Comparison of ENCODE assay signal across 30 cellular contexts in the genomic region with DNA sequence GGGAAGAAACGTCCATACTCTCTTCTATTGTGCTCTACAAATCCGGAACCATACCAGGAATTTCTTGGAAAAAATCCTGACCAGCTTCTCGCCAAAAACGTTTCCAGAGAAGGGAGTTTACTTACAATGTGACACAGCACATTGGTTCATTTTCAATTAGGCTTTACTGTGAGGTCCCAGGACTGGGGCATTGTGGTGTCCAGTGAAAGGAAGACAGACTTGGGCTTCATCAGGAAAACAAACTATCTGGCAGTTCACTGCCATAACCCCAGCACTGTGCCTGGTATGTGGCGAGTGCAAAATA. TPM values are rescaled to one million over a fixed set of nuclear protein-coding genes. Genes with fewer than 3 reads are reported as not detected.
"Had no signal": no experiment of that assay in that cellular context is flagged by ENCODE, and none has a peak within 500 bp of the region (broad histone marks: within the 10 kb centered on the region; RNA-seq: fewer than 3 reads in every experiment).

No MANE protein-coding gene starts in this region.

- H3K27ac Mint-ChIP-seq: activated CD4-positive, alpha-beta memory T cell treated with anti-CD3 and anti-CD28 coated beads, Interleukin-2, amount 10 ng/mL, durations not matched to agents 7 days and 5 days; activated CD4-positive, alpha-beta T cell treated with anti-CD3 and anti-CD28 coated beads, Interleukin-2, amount 10 ng/mL, durations not matched to agents 7 days and 5 days; activated T-helper 17 cell treated with anti-CD3 and anti-CD28 coated beads, Interleukin-2, amount 50 U/mL, for 72 hours; natural killer cell treated with Interleukin-12 subunit alpha and Interleukin-12 subunit beta and Interleukin-15 and Interleukin-18, amount 100 ng/mL, for 72 hours; T-helper 17 cell had no signal

- H3K27me3 ChIP-seq: heart left ventricle, right lobe of liver, testis had no signal

- DNase-seq: activated CD4-positive, alpha-beta memory T cell treated with anti-CD3 and anti-CD28 coated beads, Interleukin-2, amount 10 ng/mL, durations not matched to agents 7 days and 5 days; activated CD4-positive, alpha-beta T cell treated with anti-CD3 and anti-CD28 coated beads for 1 hour; activated CD4-positive, alpha-beta T cell treated with anti-CD3 and anti-CD28 coated beads, Interleukin-2, amount 10 ng/mL, durations not matched to agents 7 days and 5 days; activated gamma-delta T cell treated with Interleukin-2 at 50 U/mL for 16 hours; activated naive CD4-positive, alpha-beta T cell treated with anti-CD3 and anti-CD28 coated beads, Interleukin-2, amount 50 U/mL, for 16 hours; activated T-cell treated with anti-CD3 and anti-CD28 coated beads, Interleukin-2, amount 50 U/mL, for 4 hours; amniotic stem cell; central memory CD4-positive, alpha-beta T cell; effector CD4-positive, alpha-beta T cell; heart left ventricle; hypothalamus; islet precursor cell; left ventricle myocardium inferior; mucosa of descending colon; posterior cingulate gyrus; right lobe of liver; stimulated activated CD4-positive, alpha-beta T cell treated with anti-CD3 and anti-CD28 coated beads, Interleukin-2, amount 100 ng/mL, for 48 hours; stimulated activated naive CD4-positive, alpha-beta T cell treated with Interleukin-2 at 50 U/mL for 16 hours; T-helper 17 cell; testis; trophoblast cell had no signal

- H3K27ac ChIP-seq: heart left ventricle, left ventricle myocardium inferior, right lobe of liver, testis had no signal

- H3K9me3 ChIP-seq: heart left ventricle, left ventricle myocardium inferior, mucosa of descending colon, right lobe of liver, testis had no signal

- H3K4me1 ChIP-seq: heart left ventricle, left ventricle myocardium inferior, right lobe of liver, testis had no signal

- H3K36me3 ChIP-seq: right lobe of liver had no signal

- H3K9me3 Mint-ChIP-seq: activated CD4-positive, alpha-beta memory T cell treated with anti-CD3 and anti-CD28 coated beads, Interleukin-2, amount 10 ng/mL, durations not matched to agents 7 days and 5 days; activated CD4-positive, alpha-beta T cell treated with anti-CD3 and anti-CD28 coated beads, Interleukin-2, amount 10 ng/mL, durations not matched to agents 7 days and 5 days; activated T-cell treated with anti-CD3 and anti-CD28 coated beads, Interleukin-2, amount 50 U/mL, for 4 hours; activated T-helper 17 cell treated with anti-CD3 and anti-CD28 coated beads, Interleukin-2, amount 50 U/mL, for 72 hours; natural killer cell treated with Interleukin-12 subunit alpha and Interleukin-12 subunit beta and Interleukin-15 and Interleukin-18, amount 100 ng/mL, for 72 hours had no signal

- H3K4me3 ChIP-seq: heart left ventricle, left ventricle myocardium inferior, lung, mucosa of descending colon, right lobe of liver, testis had no signal

- H3K4me3 Mint-ChIP-seq: activated CD4-positive, alpha-beta memory T cell treated with anti-CD3 and anti-CD28 coated beads, Interleukin-2, amount 10 ng/mL, durations not matched to agents 7 days and 5 days; activated CD4-positive, alpha-beta T cell treated with anti-CD3 and anti-CD28 coated beads, Interleukin-2, amount 10 ng/mL, durations not matched to agents 7 days and 5 days; activated T-cell treated with anti-CD3 and anti-CD28 coated beads, Interleukin-2, amount 50 U/mL, for 4 hours; activated T-helper 17 cell treated with anti-CD3 and anti-CD28 coated beads, Interleukin-2, amount 50 U/mL, for 72 hours; natural killer cell treated with Interleukin-12 subunit alpha and Interleukin-12 subunit beta and Interleukin-15 and Interleukin-18, amount 100 ng/mL, for 72 hours; T-helper 17 cell had no signal

- H3K36me3 Mint-ChIP-seq: natural killer cell treated with Interleukin-12 subunit alpha and Interleukin-12 subunit beta and Interleukin-15 and Interleukin-18, amount 100 ng/mL, for 72 hours had no signal

- H3K4me1 Mint-ChIP-seq: activated CD4-positive, alpha-beta memory T cell treated with anti-CD3 and anti-CD28 coated beads, Interleukin-2, amount 10 ng/mL, durations not matched to agents 7 days and 5 days; activated CD4-positive, alpha-beta T cell treated with anti-CD3 and anti-CD28 coated beads, Interleukin-2, amount 10 ng/mL, durations not matched to agents 7 days and 5 days; activated T-helper 17 cell treated with anti-CD3 and anti-CD28 coated beads, Interleukin-2, amount 50 U/mL, for 72 hours had no signal

RNA-seq across cellular contexts. Expression of gene CD300LG, which starts 45.6 kb away (rescaled TPM):
- total RNA-seq: activated CD4-positive, alpha-beta memory T cell treated with anti-CD3 and anti-CD28 coated beads, Interleukin-2, amount 10 ng/mL, durations not matched to agents 7 days and 5 days; activated CD4-positive, alpha-beta T cell treated with anti-CD3 and anti-CD28 coated beads, Interleukin-2, amount 10 ng/mL, durations not matched to agents 7 days and 5 days; activated T-cell treated with anti-CD3 and anti-CD28 coated beads, Interleukin-2, amount 50 U/mL, for 4 hours; activated T-helper 17 cell treated with anti-CD3 and anti-CD28 coated beads, Interleukin-2, amount 50 U/mL, for 72 hours; astrocyte; epithelial cell of proximal tubule; myocyte; natural killer cell treated with Interleukin-12 subunit alpha and Interleukin-12 subunit beta and Interleukin-15 and Interleukin-18, amount 100 ng/mL, for 72 hours; osteoblast; T-helper 17 cell had no signal

RNA-seq across cellular contexts. Expression of gene PPY, which starts 49.7 kb away (rescaled TPM):
- total RNA-seq: activated CD4-positive, alpha-beta memory T cell treated with anti-CD3 and anti-CD28 coated beads, Interleukin-2, amount 10 ng/mL, durations not matched to agents 7 days and 5 days; activated CD4-positive, alpha-beta T cell treated with anti-CD3 and anti-CD28 coated beads, Interleukin-2, amount 10 ng/mL, durations not matched to agents 7 days and 5 days; activated T-cell treated with anti-CD3 and anti-CD28 coated beads, Interleukin-2, amount 50 U/mL, for 4 hours; astrocyte; epithelial cell of proximal tubule; heart left ventricle; left ventricle myocardium inferior; lung; mesenteric fat pad; myocyte; natural killer cell treated with Interleukin-12 subunit alpha and Interleukin-12 subunit beta and Interleukin-15 and Interleukin-18, amount 100 ng/mL, for 72 hours; osteoblast; right lobe of liver; skeletal muscle tissue; T-helper 17 cell; testis had no signal

RNA-seq across cellular contexts. Expression of gene MPP3, which starts 59.7 kb away (rescaled TPM):
- total RNA-seq: activated CD4-positive, alpha-beta memory T cell treated with anti-CD3 and anti-CD28 coated beads, Interleukin-2, amount 10 ng/mL, durations not matched to agents 7 days and 5 days; activated CD4-positive, alpha-beta T cell treated with anti-CD3 and anti-CD28 coated beads, Interleukin-2, amount 10 ng/mL, durations not matched to agents 7 days and 5 days; natural killer cell treated with Interleukin-12 subunit alpha and Interleukin-12 subunit beta and Interleukin-15 and Interleukin-18, amount 100 ng/mL, for 72 hours had no signal
